25 cellular contexts compared by ENCODE assay signal in the genomic region with DNA sequence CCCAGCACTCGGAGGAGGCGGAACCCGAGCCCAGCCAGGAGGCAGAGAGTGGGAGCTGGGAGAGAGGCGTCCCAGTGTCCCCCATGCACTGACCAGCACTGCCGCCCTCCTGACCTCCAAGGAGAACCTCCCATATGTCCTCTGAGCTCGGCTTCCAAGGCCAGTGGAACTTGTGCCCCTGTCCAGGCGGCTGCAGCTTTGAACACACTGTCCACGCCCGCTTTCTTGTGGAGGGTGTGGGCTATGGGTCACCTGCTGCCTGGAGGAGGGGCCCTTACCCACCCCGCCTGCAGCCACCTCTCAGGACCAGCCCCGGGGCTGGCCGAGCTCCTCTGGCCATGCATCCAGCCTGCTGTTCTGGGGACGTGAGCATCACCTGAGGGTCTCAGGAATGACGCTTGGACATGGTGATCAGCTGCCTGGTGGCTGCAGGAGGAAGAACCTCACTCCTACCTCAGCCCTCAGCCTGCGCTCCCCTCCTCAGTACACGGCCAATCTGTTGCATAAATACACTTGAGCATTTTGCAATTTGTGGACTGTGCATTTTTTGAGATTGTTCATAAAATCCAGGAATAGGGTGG. TPM values are rescaled to one million over a fixed set of nuclear protein-coding genes. Genes with fewer than 3 reads are reported as not detected.
DNase-seq lines count a peak whose midpoint lies in the region; ATAC-seq, FAIRE-seq and TF ChIP-seq lines count a peak whose summit lies in the region.
"Had no signal": no experiment of that assay in that cellular context is flagged by ENCODE, and none has a peak within 500 bp of the region (broad histone marks: within the 10 kb centered on the region; RNA-seq: fewer than 3 reads in every experiment).

No MANE protein-coding gene starts in this region.

- H3K36me3 Mint-ChIP-seq in activated T-cell treated with anti-CD3 and anti-CD28 coated beads, Interleukin-2, amount 50 U/mL, for 4 hours (ENCODE audit: insufficient read depth), result no peaks in the 10 kb centered on the region
- H3K36me3 Mint-ChIP-seq: naive thymus-derived CD8-positive, alpha-beta T cell had no signal

- ATAC-seq in activated T-cell treated with anti-CD3 and anti-CD28 coated beads, Interleukin-2, amount 50 U/mL, for 4 hours, result no peak
- no peak for ATAC-seq in GM19463 (IDR thresholded peaks at IDR 0.05; ENCODE audit: unreplicated experiment)
- ATAC-seq: activated CD4-positive, CD25-positive, alpha-beta regulatory T cell treated with anti-CD3 and anti-CD28 coated beads, Interleukin-2, amount 50 U/mL, for 24 hours; naive thymus-derived CD8-positive, alpha-beta T cell; pancreas; SK-N-SH treated with all-trans-retinoic acid at 6 μM for 48 hours had no signal

- no peaks in the 10 kb centered on the region for H3K4me1 Mint-ChIP-seq in activated T-cell treated with anti-CD3 and anti-CD28 coated beads, Interleukin-2, amount 50 U/mL, for 4 hours (ENCODE audit: low read depth)
- H3K4me1 Mint-ChIP-seq: naive thymus-derived CD8-positive, alpha-beta T cell had no signal

- H3K36me3 ChIP-seq in H7 (replicated peaks; ENCODE audit: control insufficient read depth, insufficient read depth, low read length) (no peaks in the 10 kb centered on the region), kidney (ENCODE audit: control insufficient read depth in 1 of 2, insufficient read depth in 2 of 2, low read length in 2 of 2) (no peaks in the 10 kb centered on the region), spleen (no peaks in the 10 kb centered on the region)
- H3K36me3 ChIP-seq: BLaER1, pancreas, upper lobe of left lung had no signal

- no peak overlapping the region for H3K4me3 Mint-ChIP-seq in activated T-cell treated with anti-CD3 and anti-CD28 coated beads, Interleukin-2, amount 50 U/mL, for 4 hours
- H3K4me3 Mint-ChIP-seq: naive thymus-derived CD8-positive, alpha-beta T cell; stimulated activated naive CD8-positive, alpha-beta T cell treated with anti-CD3 and anti-CD28 coated beads, Interleukin-15, Interleukin-2, amounts not matched to agents 100 ng/mL and 50 ng/mL, for 24 hours had no signal

- in situ Hi-C loops in G401 (cut with HindIII; ENCODE audit: low sequenced_read_pairs), result no loop called here

- no peak overlapping the region for H3K4me3 ChIP-seq in H7 (ENCODE audit: insufficient read depth, low read depth, low read length)
- no peak overlapping the region for H3K4me3 ChIP-seq in kidney (ENCODE audit: low read length in 2 of 2)
- no peak overlapping the region for H3K4me3 ChIP-seq in spleen
- H3K4me3 ChIP-seq: BLaER1, pancreas, upper lobe of left lung had no signal

- FAIRE-seq in kidney (lab: Jason Lieb, UNC), result no peak
- FAIRE-seq: A204.1, pancreas, small intestine had no signal

- peak; percentile 2 for DNase-seq in activated T-cell treated with anti-CD3 and anti-CD28 coated beads, Interleukin-2, amount 50 U/mL, for 4 hours
- DNase-seq in activated T-cell treated with anti-CD3 and anti-CD28 coated beads for 4 hours (no peak), H7 (peak; percentile 56), kidney (peak; percentile 56), spleen (peak; percentile 58), G401 (ENCODE audit: low spot score) (no peak), superior temporal gyrus (ENCODE audit: extremely low spot score) (no peak)
- DNase-seq: amniotic stem cell; mesenchymal stem cell; NCI-H2081 treated with DMSO at 0.1 percent for 48 hours; NCI-H510A; small intestine; stimulated activated CD4-positive, alpha-beta T cell treated with anti-CD3 and anti-CD28 coated beads, Interleukin-4, amount 100 ng/mL, for 24 hours; T1000 had no signal

- no peaks in the 10 kb centered on the region for H3K27me3 ChIP-seq in H7 (ENCODE audit: control insufficient read depth, insufficient read depth, low read length)
- H3K27me3 ChIP-seq in spleen (replicated peaks in 1 of 7), result peaks cover 0 to 73% (median 39%) of the 10 kb centered on the region in 7 donors

- no peak overlapping the region for H3K9ac ChIP-seq in kidney (ENCODE audit: low read length in 2 of 2)
- H3K9ac ChIP-seq: BLaER1 had no signal

- no peaks in the 10 kb centered on the region for H3K9me3 ChIP-seq in kidney (ENCODE audit: control insufficient read depth in 1 of 2, low read length in 2 of 2)
- no peaks in the 10 kb centered on the region for H3K9me3 ChIP-seq in spleen
- H3K9me3 ChIP-seq: BLaER1, pancreas, upper lobe of left lung had no signal

- 74 to 79% (median 75%) methylated on average over 12 to 16 of the region's 16 CpGs for WGBS in spleen, 5 donors

- H3K27me3 Mint-ChIP-seq in activated T-cell treated with anti-CD3 and anti-CD28 coated beads, Interleukin-2, amount 50 U/mL, for 4 hours (ENCODE audit: low read depth), result peaks cover 6% of the 10 kb centered on the region
- H3K27me3 Mint-ChIP-seq: stimulated activated naive CD8-positive, alpha-beta T cell treated with anti-CD3 and anti-CD28 coated beads, Interleukin-15, Interleukin-2, amounts not matched to agents 100 ng/mL and 50 ng/mL, for 24 hours had no signal

- H3K27ac ChIP-seq in kidney (ENCODE audit: low read depth in 2 of 2, low read length in 2 of 2) (no peak overlapping the region), spleen (no peak overlapping the region)
- H3K27ac ChIP-seq: BLaER1, pancreas, upper lobe of left lung had no signal

- TF ChIP-seq POLR2A in spleen (IDR thresholded peaks at IDR 0.05), result no peak

- intact Hi-C loops in kidney (cut with DNase I), result loop anchor here (5.0 kb wide), 1 partner anchor 317 kb away; no protein-coding TSS in a partner anchor
- intact Hi-C loops in spleen (cut with DNase I; ENCODE audit: low total_unique reads), result loop anchor here (5.0 to 10.0 kb wide), 2 partner anchors 317 to 374 kb away; a partner anchor contains a TSS

- H3K9me3 Mint-ChIP-seq in activated T-cell treated with anti-CD3 and anti-CD28 coated beads, Interleukin-2, amount 50 U/mL, for 4 hours, result no peaks in the 10 kb centered on the region
- H3K9me3 Mint-ChIP-seq: naive thymus-derived CD8-positive, alpha-beta T cell; stimulated activated naive CD8-positive, alpha-beta T cell treated with anti-CD3 and anti-CD28 coated beads, Interleukin-15, Interleukin-2, amounts not matched to agents 100 ng/mL and 50 ng/mL, for 24 hours had no signal

- H3K4me1 ChIP-seq in kidney (ENCODE audit: control insufficient read depth in 1 of 2, insufficient read depth in 1 of 2, low read depth in 1 of 2, low read length in 2 of 2) (no peaks in the 10 kb centered on the region), spleen (peaks cover 0 to 10% (median 8%) of the 10 kb centered on the region in 6 donors)
- H3K4me1 ChIP-seq: BLaER1, pancreas had no signal

- TF ChIP-seq CTCF in kidney (IDR thresholded peaks at IDR 0.05; ENCODE audit: borderline replicate concordance, extremely low read depth, insufficient read depth) (no peak), spleen (IDR thresholded peaks at IDR 0.05 in 8 of 11, conservative IDR thresholded peaks at IDR 0.05 in 3 of 11) (no peak)

RNA-seq across cellular contexts. Expression of a gene that starts 22.2 kb away (rescaled TPM):
- total RNA-seq in activated T-cell treated with anti-CD3 and anti-CD28 coated beads, Interleukin-2, amount 50 U/mL, for 4 hours, result 1 to 10 TPM; 1.1 to 2.2 (median 1.4) TPM
- under 0.01 and 0.07 TPM in 2 replicates for total RNA-seq in H7 (2014; rRNA removed; shearing (Covaris generic))
- total RNA-seq in kidney (0.38 TPM), spleen (under 1 TPM in 1 of 7 donors, not detected in 6; 0.09 TPM)
- polyA plus RNA-seq in kidney (ENCODE audit: insufficient read depth, low read depth, low replicate concordance) (not detected), spleen (under 1 TPM in 2 of 3 donors, not detected in 1; under 0.01 TPM)
- not detected in 2 replicates for total RNA-seq in G401 (2014; rRNA removed; shearing (Covaris generic))
- total RNA-seq: dermis microvascular lymphatic vessel endothelial cell; fibroblast of villous mesenchyme; naive thymus-derived CD8-positive, alpha-beta T cell had no signal
- polyA plus RNA-seq: naive thymus-derived CD8-positive, alpha-beta T cell had no signal

RNA-seq across cellular contexts. Expression of a gene that starts 42.9 kb away (rescaled TPM):
- total RNA-seq in activated T-cell treated with anti-CD3 and anti-CD28 coated beads, Interleukin-2, amount 50 U/mL, for 4 hours, result under 1 TPM in 2 of 3 donors, not detected in 1; under 0.01 TPM
- not detected in 2 replicates for total RNA-seq in H7 (2014; rRNA removed; shearing (Covaris generic))
- total RNA-seq in kidney (0.03 TPM), spleen (not detected)
- polyA plus RNA-seq in kidney (ENCODE audit: insufficient read depth, low read depth, low replicate concordance) (not detected), spleen (under 1 TPM in 2 of 3 donors, not detected in 1; under 0.01 TPM)
- total RNA-seq in G401 (2014; rRNA removed; shearing (Covaris generic)), result not detected in 2 replicates
- total RNA-seq: dermis microvascular lymphatic vessel endothelial cell; fibroblast of villous mesenchyme; naive thymus-derived CD8-positive, alpha-beta T cell had no signal
- polyA plus RNA-seq: naive thymus-derived CD8-positive, alpha-beta T cell had no signal

Comparison
In these comparisons a context has a peak if more than half of its experiments do, and no peak if none do; other contexts are left out.
1. DNase-seq: peak in activated T-cell treated with anti-CD3 and anti-CD28 coated beads, Interleukin-2, amount 50 U/mL, for 4 hours (single experiment), H7 (single experiment), kidney (single experiment) and spleen (single experiment); none in activated T-cell treated with anti-CD3 and anti-CD28 coated beads for 4 hours (single experiment), G401 (single experiment) and superior temporal gyrus (single experiment).